ENCODE assay signal across 9 cellular contexts in genomic region chrX:139559383-139560042, GRCh38. TPM values are rescaled to one million over a fixed set of nuclear protein-coding genes. Genes with fewer than 3 reads are reported as not detected.
A peak's percentile ranks its signal among the peaks of the same experiment; 100 is the strongest.
DNase-seq lines count a peak whose midpoint lies in the region; ATAC-seq and TF ChIP-seq lines count a peak whose summit lies in the region.
"Had no signal": no experiment of that assay in that cellular context is flagged by ENCODE, and none has a peak within 500 bp of the region (broad histone marks: within the 10 kb centered on the region; RNA-seq: fewer than 3 reads in every experiment).

No MANE protein-coding gene starts in this region.

- DNase-seq in DMS153 treated with DMSO at 0.1 percent for 48 hours (lab: John Stamatoyannopoulos, UW; ENCODE audit: unreplicated experiment) (peak; percentile 80), NOMO-1 treated with DMSO at 0.1 percent for 48 hours (lab: John Stamatoyannopoulos, UW; ENCODE audit: unreplicated experiment) (peak; percentile 45), epithelial cell of proximal tubule (ENCODE audit: low read depth) (peak; percentile 18), omental fat pad (ENCODE audit: low spot score) (no peak), COR-L47 (lab: John Stamatoyannopoulos, UW) (no peak)
- no peak for DNase-seq in activated CD8-positive, alpha-beta memory T cell treated with anti-CD3 and anti-CD28 coated beads, Interleukin-2, amount 50 U/mL, for 4 hours

- peak; percentile 73 for ATAC-seq in GM19023 (IDR thresholded peaks at IDR 0.05; ENCODE audit: unreplicated experiment)
- peak; percentile 85 for ATAC-seq in HG03175 (IDR thresholded peaks at IDR 0.05; ENCODE audit: unreplicated experiment)
- peak; percentile 73 for ATAC-seq in omental fat pad (ENCODE audit: low FRiP score)

- peak; percentile 64 for TF ChIP-seq CTCF in epithelial cell of proximal tubule (conservative IDR thresholded peaks at IDR 0.05; ENCODE audit: low read depth, low read length)
- no peak for TF ChIP-seq CTCF in omental fat pad (IDR thresholded peaks at IDR 0.05)

- no peak overlapping the region for H3K4me3 ChIP-seq in epithelial cell of proximal tubule (ENCODE audit: low read depth, low read length)

RNA-seq across cellular contexts. Expression of gene F9, which starts 29.0 kb away (rescaled TPM):
- total RNA-seq in epithelial cell of proximal tubule (not detected in 2 replicates), omental fat pad (not detected)
- total RNA-seq: activated CD8-positive, alpha-beta memory T cell treated with anti-CD3 and anti-CD28 coated beads for 36 hours had no signal

Comparison
In these comparisons a context has a peak if more than half of its experiments do, and no peak if none do; other contexts are left out.
1. DNase-seq: peak in DMS153 treated with DMSO at 0.1 percent for 48 hours (single experiment), NOMO-1 treated with DMSO at 0.1 percent for 48 hours (single experiment) and epithelial cell of proximal tubule (single experiment); none in omental fat pad (single experiment), COR-L47 (single experiment) and activated CD8-positive, alpha-beta memory T cell treated with anti-CD3 and anti-CD28 coated beads, Interleukin-2, amount 50 U/mL, for 4 hours (single experiment).
2. Peak in every context shown above with its lines, with median percentiles within 50 percentile points of each other: ATAC-seq.